Comparison of ENCODE assay signal across 3 cellular contexts in the genomic region with DNA sequence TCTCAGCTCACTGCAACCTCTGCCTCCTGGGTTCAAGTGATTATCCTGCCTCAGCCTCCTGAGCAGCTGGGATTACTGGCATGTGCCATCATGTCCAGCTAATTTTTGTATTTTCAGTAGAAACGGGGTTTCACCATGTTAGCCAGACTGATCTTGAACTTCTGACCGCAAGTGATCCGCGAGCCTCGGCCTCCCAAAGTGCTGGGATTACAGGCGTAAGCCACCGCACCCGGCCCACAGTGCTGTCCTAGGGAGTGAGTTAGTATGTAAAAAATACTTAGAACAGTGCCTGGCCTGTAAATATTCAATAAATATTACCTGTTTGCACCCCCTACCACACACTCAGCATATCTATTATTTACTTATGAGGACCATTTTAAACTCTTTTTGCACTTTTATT. TPM values are rescaled to one million over a fixed set of nuclear protein-coding genes. Genes with fewer than 3 reads are reported as not detected.
"Had no signal": no experiment of that assay in that cellular context is flagged by ENCODE, and none has a peak within 500 bp of the region (broad histone marks: within the 10 kb centered on the region; RNA-seq: fewer than 3 reads in every experiment).

No MANE protein-coding gene starts in this region.

RNA-seq across cellular contexts. Expression of a gene that starts 38.5 kb away (rescaled TPM):
- total RNA-seq: M059J, MCF 10A, NCI-H460 had no signal
